In genomic region chr2:213419980-213420379, GRCh38 we compare ENCODE assay signal across 32 cellular contexts.
"Had no signal": no experiment of that assay in that cellular context is flagged by ENCODE, and none has a peak within 500 bp of the region (broad histone marks: within the 10 kb centered on the region; RNA-seq: fewer than 3 reads in every experiment).

No MANE protein-coding gene starts in this region.

- H3K9me3 ChIP-seq: MG63 had no signal

- H3K27me3 ChIP-seq: MG63 had no signal

- H3K36me3 ChIP-seq: MG63 had no signal

- H3K9ac ChIP-seq: KMS-11 had no signal

- H3K4me2 ChIP-seq: KMS-11 had no signal

- H3K27ac ChIP-seq: KMS-11 had no signal

- DNase-seq: Karpas-422, Kasumi-1, MG63, MM.1S, MV-4-11, NCI-H1048, NCI-H1092, NCI-H1092 treated with DMSO at 0.1 percent for 48 hours, NCI-H1105, NCI-H1105 treated with DMSO at 0.1 percent for 48 hours, NCI-H1417 treated with DMSO at 0.1 percent for 48 hours, NCI-H1436, NCI-H1436 treated with DMSO at 0.1 percent for 48 hours, NCI-H146, NCI-H1694, NCI-H1694 treated with DMSO at 0.1 percent for 48 hours, NCI-H187, NCI-H187 treated with DMSO at 0.1 percent for 48 hours, NCI-H1930, NCI-H2029, NCI-H2029 treated with DMSO at 0.1 percent for 48 hours, NCI-H2081, NCI-H2081 treated with DMSO at 0.1 percent for 48 hours, NCI-H2107, NCI-H2171, NCI-H2227 treated with DMSO at 0.1 percent for 48 hours, NCI-H345, NCI-H446, NCI-H446 treated with DMSO at 0.1 percent for 48 hours, NCI-H510A, NCI-H510A treated with DMSO at 0.1 percent for 48 hours had no signal

- H3K4me3 ChIP-seq: MG63 had no signal
